ENCODE assay signal across 1 cellular context in the genomic region with DNA sequence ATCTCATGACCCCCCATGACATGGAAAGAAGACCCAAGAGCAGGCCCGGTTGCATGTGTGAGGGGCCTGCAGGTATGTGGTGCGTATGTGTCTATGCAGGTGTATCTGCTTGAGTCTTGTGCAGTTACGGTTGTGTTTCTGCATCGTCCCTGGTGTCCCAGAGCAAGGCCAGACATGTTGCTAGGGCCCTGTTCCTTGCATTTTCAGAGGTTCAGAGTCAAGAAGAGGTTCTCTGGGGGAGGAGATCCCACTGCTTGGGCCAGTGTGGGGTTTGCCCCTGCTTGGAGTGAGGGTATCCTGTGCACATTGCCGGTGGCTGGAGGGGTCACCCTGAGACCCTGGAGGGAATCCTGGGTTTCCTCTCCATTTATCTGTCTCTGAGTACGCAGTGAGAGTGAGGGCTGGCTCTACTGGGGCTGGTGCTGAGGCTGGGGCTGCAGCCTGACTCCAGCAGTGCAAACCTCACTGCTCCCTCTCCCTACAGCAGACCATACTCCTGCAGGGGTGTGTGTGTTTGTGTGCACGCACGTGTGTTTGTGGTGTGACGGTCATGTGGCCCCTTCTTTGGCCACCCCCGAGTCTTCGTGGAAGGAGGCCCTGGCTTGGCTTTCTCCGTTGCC.
TF ChIP-seq lines count a peak whose summit lies in the region.

No MANE protein-coding gene starts in this region.

TF ChIP-seq in HEK293, 187 proteins besides CTCF, POLR2A, EP300 and RAD21 (continued from another document):
- TF ChIP-seq ZNF518A (tag by site-specific recombination; conservative IDR thresholded peaks at IDR 0.05; ENCODE audit: low read depth) (no peak), PRDM1 (tag by site-specific recombination; IDR thresholded peaks at IDR 0.05) (no peak), ZNF248 (tag by site-specific recombination; IDR thresholded peaks at IDR 0.05) (no peak), ZNF140 (tag by site-specific recombination; IDR thresholded peaks at IDR 0.05) (no peak), ZNF23 (tag by site-specific recombination; IDR thresholded peaks at IDR 0.05; ENCODE audit: borderline replicate concordance) (no peak), ZFP69B (tag by site-specific recombination; IDR thresholded peaks at IDR 0.05) (no peak), ZNF221 (tag by site-specific recombination; IDR thresholded peaks at IDR 0.05; ENCODE audit: borderline replicate concordance) (no peak), SP3 (tag by site-specific recombination; IDR thresholded peaks at IDR 0.05) (no peak), FEZF1 (tag by site-specific recombination; IDR thresholded peaks at IDR 0.05) (no peak)
